Comparison of ENCODE assay signal across 9 cellular contexts in genomic region chr14:77322209-77322902, GRCh38. TPM values are rescaled to one million over a fixed set of nuclear protein-coding genes. Genes with fewer than 3 reads are reported as not detected.
DNase-seq lines count a peak whose midpoint lies in the region; ATAC-seq, FAIRE-seq and TF ChIP-seq lines count a peak whose summit lies in the region.
"Had no signal": no experiment of that assay in that cellular context is flagged by ENCODE, and none has a peak within 500 bp of the region (broad histone marks: within the 10 kb centered on the region; RNA-seq: fewer than 3 reads in every experiment).

No MANE protein-coding gene starts in this region.

- H3K9me3 Mint-ChIP-seq in activated CD8-positive, alpha-beta memory T cell treated with anti-CD3 and anti-CD28 coated beads, Interleukin-2, amount 10 ng/mL, durations not matched to agents 7 days and 5 days (ENCODE audit: low read depth): no peaks in the 10 kb centered on the region
- no peaks in the 10 kb centered on the region for H3K9me3 Mint-ChIP-seq in activated CD8-positive, alpha-beta T cell treated with anti-CD3 and anti-CD28 coated beads, Interleukin-2, amount 10 ng/mL, durations not matched to agents 7 days and 5 days (ENCODE audit: insufficient read depth)

- H3K4me3 Mint-ChIP-seq in activated CD8-positive, alpha-beta memory T cell treated with anti-CD3 and anti-CD28 coated beads, Interleukin-2, amount 10 ng/mL, durations not matched to agents 7 days and 5 days: peak overlapping the region; percentile 90
- peak overlapping the region; percentile 93 for H3K4me3 Mint-ChIP-seq in activated CD8-positive, alpha-beta T cell treated with anti-CD3 and anti-CD28 coated beads, Interleukin-2, amount 10 ng/mL, durations not matched to agents 7 days and 5 days

- WGBS in thymus: 95% methylated on average over 5 of the region's 5 CpGs

- no peaks in the 10 kb centered on the region for H3K27me3 ChIP-seq in thymus (ENCODE audit: control insufficient read depth, insufficient read depth)

- intact Hi-C loops in kidney (cut with DNase I): no loop called here

- TF ChIP-seq CTCF in kidney (IDR thresholded peaks at IDR 0.05; ENCODE audit: borderline replicate concordance, extremely low read depth, insufficient read depth): no peak

- H3K4me1 Mint-ChIP-seq in activated CD8-positive, alpha-beta memory T cell treated with anti-CD3 and anti-CD28 coated beads, Interleukin-2, amount 10 ng/mL, durations not matched to agents 7 days and 5 days: peaks cover 21% of the 10 kb centered on the region
- peaks cover 23% of the 10 kb centered on the region for H3K4me1 Mint-ChIP-seq in activated CD8-positive, alpha-beta T cell treated with anti-CD3 and anti-CD28 coated beads, Interleukin-2, amount 10 ng/mL, durations not matched to agents 7 days and 5 days (ENCODE audit: low read depth)

- H3K36me3 ChIP-seq in kidney (ENCODE audit: control insufficient read depth in 1 of 2, insufficient read depth in 2 of 2, low read length in 2 of 2): no peaks in the 10 kb centered on the region
- no peaks in the 10 kb centered on the region for H3K36me3 ChIP-seq in thymus (ENCODE audit: control insufficient read depth, insufficient read depth)

- peak overlapping the region; percentile 98 for H3K27ac Mint-ChIP-seq in activated CD8-positive, alpha-beta memory T cell treated with anti-CD3 and anti-CD28 coated beads, Interleukin-2, amount 10 ng/mL, durations not matched to agents 7 days and 5 days
- peak overlapping the region; percentile 100 for H3K27ac Mint-ChIP-seq in activated CD8-positive, alpha-beta T cell treated with anti-CD3 and anti-CD28 coated beads, Interleukin-2, amount 10 ng/mL, durations not matched to agents 7 days and 5 days

- H3K9me3 ChIP-seq in kidney (ENCODE audit: control insufficient read depth in 1 of 2, low read length in 2 of 2): no peaks in the 10 kb centered on the region
- H3K9me3 ChIP-seq in thymus (ENCODE audit: control insufficient read depth): no peaks in the 10 kb centered on the region

- H3K4me3 ChIP-seq in kidney (ENCODE audit: low read length in 2 of 2) (peak overlapping the region; percentile 59 to 90), thymus (ENCODE audit: low read length) (peak overlapping the region; percentile 91)

- FAIRE-seq in kidney (lab: Jason Lieb, UNC): no peak

- peak overlapping the region in 1 of 2 donors; percentile 59 for H3K27ac ChIP-seq in kidney (ENCODE audit: low read depth in 2 of 2, low read length in 2 of 2)
- H3K27ac ChIP-seq in thymus (ENCODE audit: low read depth): no peak overlapping the region

- no peaks in the 10 kb centered on the region for H3K27me3 Mint-ChIP-seq in activated CD8-positive, alpha-beta memory T cell treated with anti-CD3 and anti-CD28 coated beads, Interleukin-2, amount 10 ng/mL, durations not matched to agents 7 days and 5 days
- H3K27me3 Mint-ChIP-seq in activated CD8-positive, alpha-beta T cell treated with anti-CD3 and anti-CD28 coated beads, Interleukin-2, amount 10 ng/mL, durations not matched to agents 7 days and 5 days (ENCODE audit: low read depth): no peaks in the 10 kb centered on the region

- POLR2A ChIA-PET in activated CD8-positive, alpha-beta T cell treated with anti-CD3 and anti-CD28 coated beads, Interleukin-2, amount 10 ng/mL, durations not matched to agents 7 days and 5 days (lab: Charles Lee): interaction anchor here (0.7 to 1.8 kb wide), 5 partner anchors 8 to 170 kb away, joined by 3 to 10 read pairs (median 4); partner anchors contain the start of genes SAMD15 and TMED8

- peak overlapping the region in 1 of 2 donors; percentile 29 for H3K9ac ChIP-seq in kidney (ENCODE audit: low read length in 2 of 2)

- CTCF ChIA-PET in activated CD8-positive, alpha-beta memory T cell treated with anti-CD3 and anti-CD28 coated beads, Interleukin-2, amount 10 ng/mL, durations not matched to agents 7 days and 5 days (lab: Charles Lee): interaction anchor here (0.8 kb wide), 1 partner anchor 21 kb away, joined by 3 read pairs; no protein-coding TSS in a partner anchor
- CTCF ChIA-PET in activated CD8-positive, alpha-beta T cell treated with anti-CD3 and anti-CD28 coated beads, Interleukin-2, amount 10 ng/mL, durations not matched to agents 7 days and 5 days (lab: Charles Lee): interaction anchor here (1.7 to 2.1 kb wide), 2 partner anchors 54 to 55 kb away, joined by 5 to 11 read pairs; partner anchors contain the start of genes SAMD15 and TMED8

- H3K4me1 ChIP-seq in kidney (ENCODE audit: control insufficient read depth in 1 of 2, insufficient read depth in 1 of 2, low read depth in 1 of 2, low read length in 2 of 2) (peaks cover 9 to 11% of the 10 kb centered on the region in 2 donors), thymus (ENCODE audit: control insufficient read depth, insufficient read depth, low read length) (peaks cover 3% of the 10 kb centered on the region)

- DNase-seq in activated CD8-positive, alpha-beta memory T cell treated with anti-CD3 and anti-CD28 coated beads, Interleukin-2, amount 10 ng/mL, durations not matched to agents 7 days and 5 days: no peak
- no peak for DNase-seq in activated CD8-positive, alpha-beta memory T cell treated with anti-CD3 and anti-CD28 coated beads, Interleukin-2, amount 50 U/mL, for 4 hours
- DNase-seq in activated CD8-positive, alpha-beta T cell treated with anti-CD3 and anti-CD28 coated beads, Interleukin-2, amount 10 ng/mL, durations not matched to agents 7 days and 5 days: no peak
- DNase-seq in kidney (no peak), NCI-H526 (lab: John Stamatoyannopoulos, UW) (no peak)

- no peak for ATAC-seq in activated CD8-positive, alpha-beta memory T cell treated with anti-CD3 and anti-CD28 coated beads, Interleukin-2, amount 10 ng/mL, durations not matched to agents 7 days and 5 days
- ATAC-seq in activated CD8-positive, alpha-beta T cell treated with anti-CD3 and anti-CD28 coated beads, Interleukin-2, amount 10 ng/mL, durations not matched to agents 7 days and 5 days: no peak
- no peak for ATAC-seq in GM18511 (IDR thresholded peaks at IDR 0.05; ENCODE audit: unreplicated experiment)
- ATAC-seq in GM18868 (IDR thresholded peaks at IDR 0.05; ENCODE audit: unreplicated experiment): no peak

- no peaks in the 10 kb centered on the region for H3K36me3 Mint-ChIP-seq in activated CD8-positive, alpha-beta memory T cell treated with anti-CD3 and anti-CD28 coated beads, Interleukin-2, amount 10 ng/mL, durations not matched to agents 7 days and 5 days
- H3K36me3 Mint-ChIP-seq in activated CD8-positive, alpha-beta T cell treated with anti-CD3 and anti-CD28 coated beads, Interleukin-2, amount 10 ng/mL, durations not matched to agents 7 days and 5 days (ENCODE audit: low read depth): no peaks in the 10 kb centered on the region

RNA-seq across cellular contexts. Expression of gene GSTZ1, which starts 1.5 kb away (rescaled TPM):
- 10 to 100 TPM; 16.0 to 16.3 TPM for total RNA-seq in activated CD8-positive, alpha-beta memory T cell treated with anti-CD3 and anti-CD28 coated beads, Interleukin-2, amount 10 ng/mL, durations not matched to agents 7 days and 5 days
- total RNA-seq in activated CD8-positive, alpha-beta T cell treated with anti-CD3 and anti-CD28 coated beads, Interleukin-2, amount 10 ng/mL, durations not matched to agents 7 days and 5 days: 10 to 100 TPM; 11.7 to 15.1 TPM
- 17.0 TPM for total RNA-seq in kidney
- polyA plus RNA-seq in kidney (ENCODE audit: insufficient read depth, low read depth, low replicate concordance) (64.7 TPM), thymus (24.4 TPM)

RNA-seq across cellular contexts. Expression of gene POMT2, which starts 1.7 kb away (rescaled TPM):
- total RNA-seq in activated CD8-positive, alpha-beta memory T cell treated with anti-CD3 and anti-CD28 coated beads, Interleukin-2, amount 10 ng/mL, durations not matched to agents 7 days and 5 days: 10 to 100 TPM; 14.3 to 16.2 TPM
- total RNA-seq in activated CD8-positive, alpha-beta T cell treated with anti-CD3 and anti-CD28 coated beads, Interleukin-2, amount 10 ng/mL, durations not matched to agents 7 days and 5 days: 10 to 100 TPM; 15.0 to 15.5 TPM
- 34.7 TPM for total RNA-seq in kidney
- polyA plus RNA-seq in kidney (ENCODE audit: insufficient read depth, low read depth, low replicate concordance) (18.2 TPM), thymus (11.1 TPM)

RNA-seq across cellular contexts. Expression of gene NGB, which starts 51.4 kb away (rescaled TPM):
- total RNA-seq in activated CD8-positive, alpha-beta memory T cell treated with anti-CD3 and anti-CD28 coated beads, Interleukin-2, amount 10 ng/mL, durations not matched to agents 7 days and 5 days: not detected
- total RNA-seq in activated CD8-positive, alpha-beta T cell treated with anti-CD3 and anti-CD28 coated beads, Interleukin-2, amount 10 ng/mL, durations not matched to agents 7 days and 5 days: not detected
- total RNA-seq in kidney: not detected
- polyA plus RNA-seq in kidney (ENCODE audit: insufficient read depth, low read depth, low replicate concordance): not detected
- 0.41 TPM for polyA plus RNA-seq in thymus
- total RNA-seq: T-helper 2 cell treated with Interferon-gamma antibody and Interleukin-4, amounts not matched to agents 100 ng/mL and 5 ng/mL, for 36 hours had no signal

RNA-seq across cellular contexts. Expression of gene TMED8, which starts 54.5 kb away (rescaled TPM):
- total RNA-seq in activated CD8-positive, alpha-beta memory T cell treated with anti-CD3 and anti-CD28 coated beads, Interleukin-2, amount 10 ng/mL, durations not matched to agents 7 days and 5 days: 10 to 100 TPM; 17.6 to 24.4 TPM
- 10 to 100 TPM; 16.7 to 17.1 TPM for total RNA-seq in activated CD8-positive, alpha-beta T cell treated with anti-CD3 and anti-CD28 coated beads, Interleukin-2, amount 10 ng/mL, durations not matched to agents 7 days and 5 days
- 17.1 TPM for total RNA-seq in kidney
- polyA plus RNA-seq in kidney (ENCODE audit: insufficient read depth, low read depth, low replicate concordance) (6.7 TPM), thymus (7.0 TPM)

RNA-seq across cellular contexts. Expression of gene SAMD15, which starts 54.8 kb away (rescaled TPM):
- total RNA-seq in activated CD8-positive, alpha-beta memory T cell treated with anti-CD3 and anti-CD28 coated beads, Interleukin-2, amount 10 ng/mL, durations not matched to agents 7 days and 5 days: under 1 TPM; 0.12 to 0.14 TPM
- under 1 TPM; 0.23 to 0.40 TPM for total RNA-seq in activated CD8-positive, alpha-beta T cell treated with anti-CD3 and anti-CD28 coated beads, Interleukin-2, amount 10 ng/mL, durations not matched to agents 7 days and 5 days
- 6.2 TPM for total RNA-seq in kidney
- polyA plus RNA-seq in kidney (ENCODE audit: insufficient read depth, low read depth, low replicate concordance) (1.8 TPM), thymus (0.91 TPM)
